20 cellular contexts compared by ENCODE assay signal in the genomic region with DNA sequence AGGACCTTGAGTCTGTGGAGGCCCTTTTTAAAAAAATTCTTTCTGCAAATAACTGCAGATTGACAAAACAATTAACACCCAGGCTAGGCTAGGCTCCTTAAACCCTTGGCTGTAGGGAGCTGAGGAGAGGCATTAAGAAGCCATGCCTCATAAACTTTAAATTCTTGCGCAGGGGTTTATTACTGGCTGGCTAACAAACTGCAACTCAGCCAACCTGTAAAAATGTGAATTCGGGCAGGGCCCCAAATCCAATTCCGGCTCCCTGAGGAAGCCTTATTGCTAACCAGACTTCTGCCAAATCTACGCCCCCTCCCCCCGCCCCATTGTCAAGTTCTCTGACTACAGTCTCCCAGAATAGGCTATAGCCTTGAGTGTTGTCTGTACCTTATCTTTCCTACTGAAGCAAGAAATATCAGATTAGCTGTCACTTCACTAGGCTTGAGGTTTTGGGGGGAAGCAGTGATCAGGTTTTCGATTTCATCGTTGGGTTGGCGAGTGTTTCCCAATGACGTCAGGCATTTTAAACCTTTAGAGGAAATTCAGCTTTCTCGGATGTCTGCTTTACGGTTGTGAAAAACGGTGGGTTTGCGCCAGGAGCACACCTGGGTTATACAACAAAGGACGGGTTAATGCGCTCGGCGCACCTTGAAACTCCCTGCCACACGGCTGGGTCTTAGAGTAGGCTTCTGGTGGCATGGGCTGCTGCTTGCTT. TPM values are rescaled to one million over a fixed set of nuclear protein-coding genes. Genes with fewer than 3 reads are reported as not detected.
A peak's percentile ranks its signal among the peaks of the same experiment; 100 is the strongest.
DNase-seq lines count a peak whose midpoint lies in the region; ATAC-seq, FAIRE-seq and TF ChIP-seq lines count a peak whose summit lies in the region.
"Had no signal": no experiment of that assay in that cellular context is flagged by ENCODE, and none has a peak within 500 bp of the region (broad histone marks: within the 10 kb centered on the region; RNA-seq: fewer than 3 reads in every experiment).

No MANE protein-coding gene starts in this region.

- H2BK120ac ChIP-seq in H1 (replicated peaks; ENCODE audit: low read depth, low read length) = no peak overlapping the region

- 84% methylated on average over 18 of the region's 18 CpGs; no CpG with 5 or more reads in 1 of the 2 experiments for WGBS in H1 (ENCODE audit: extremely low coverage in 1 of 2, insufficient coverage in 1 of 2, insufficient read length in 1 of 2, insufficient replicate concordance in 2 of 2, low coverage in 1 of 2, low lambda C conversion rate in 2 of 2, missing lambda C conversion rate in 1 of 2), 2 experiments

- intact Hi-C loops in activated CD4-positive, alpha-beta T cell treated with anti-CD3 and anti-CD28 coated beads for 36 hours (cut with DNase I, micrococcal nuclease) = loop anchor here in 1 of 2 experiments (1.0 to 5.0 kb wide), 2 partner anchors 110 to 120 kb away; no protein-coding TSS in a partner anchor
- intact Hi-C loops in activated CD4-positive, alpha-beta T cell treated with anti-CD3 and anti-CD28 coated beads, Interleukin-2, amount 10 ng/mL, durations not matched to agents 24 days and 14 days (cut with micrococcal nuclease) = no loop called here
- intact Hi-C loops in natural killer cell (cut with micrococcal nuclease) = no loop called here

- peak; percentile 41 for DNase-seq in activated CD4-positive, alpha-beta T cell treated with anti-CD3 and anti-CD28 coated beads for 36 hours
- no peak for DNase-seq in activated CD4-positive, alpha-beta T cell treated with anti-CD3 and anti-CD28 coated beads, Interleukin-2, amount 10 ng/mL, durations not matched to agents 24 days and 14 days
- DNase-seq in Jurkat, Clone E6-1 (ENCODE audit: low read depth, low spot score) = peak; percentile 39
- no peak for DNase-seq in H1 (ENCODE audit: low read depth in 1 of 2, low spot score in 2 of 2)
- DNase-seq in osteoblast (ENCODE audit: insufficient read length, low spot score, missing footprints) = peak; percentile 59
- DNase-seq in natural killer cell = no peak
- no peak for DNase-seq in foreskin fibroblast
- DNase-seq in GDM1 (lab: John Stamatoyannopoulos, UW) = no peak
- DNase-seq: 8988T; activated CD8-positive, alpha-beta memory T cell treated with anti-CD3 and anti-CD28 coated beads, Interleukin-2, amount 10 ng/mL, durations not matched to agents 7 days and 5 days; activated gamma-delta T cell treated with Interleukin-2 at 50 U/mL for 16 hours; effector memory CD4-positive, alpha-beta T cell; islet precursor cell; KG1; NCI-H1417; substantia nigra; SW 1271 had no signal

- H4K5ac ChIP-seq in H1 (ENCODE audit: insufficient read length, low read depth, low read length) = no peak overlapping the region

- H2BK12ac ChIP-seq in H1 (ENCODE audit: low read depth, low read length) = no peak overlapping the region

- CTCF ChIA-PET in activated CD4-positive, alpha-beta T cell treated with anti-CD3 and anti-CD28 coated beads for 36 hours (lab: Charles Lee) = interaction anchor here (0.5 to 1.3 kb wide), 2 partner anchors 10 to 13 kb away, joined by 3 to 5 read pairs; no protein-coding TSS in a partner anchor
- CTCF ChIA-PET in H1 (lab: Charles Lee; ENCODE audit: partially characterized antibody) = interaction anchor here (0.8 to 2.8 kb wide), 3 partner anchors 16 to 119 kb away, joined by 3 to 9 read pairs (median 6); no protein-coding TSS in a partner anchor

- H2BK5ac ChIP-seq in H1 (ENCODE audit: low read depth, low read length) = no peak overlapping the region; the same call in 1 of the 2 replicates

- peaks cover 49% of the 10 kb centered on the region for H3K27me3 Mint-ChIP-seq in activated CD4-positive, alpha-beta T cell treated with anti-CD3 and anti-CD28 coated beads for 36 hours
- H3K27me3 Mint-ChIP-seq in activated CD4-positive, alpha-beta T cell treated with anti-CD3 and anti-CD28 coated beads, Interleukin-2, amount 10 ng/mL, durations not matched to agents 24 days and 14 days = peaks cover 44% of the 10 kb centered on the region
- H3K27me3 Mint-ChIP-seq in natural killer cell (ENCODE audit: low read depth in 2 of 2) = peaks cover 39 to 46% of the 10 kb centered on the region in 2 donors

- no peak overlapping the region; the same call in 1 of the 2 replicates for H3K18ac ChIP-seq in H1 (ENCODE audit: extremely low read depth, low read length)

- H3K27ac ChIP-seq in H1 (ENCODE audit: low read depth, low read length) = no peak overlapping the region
- H3K27ac ChIP-seq in osteoblast (ENCODE audit: low read depth, low read length) = no peak overlapping the region
- H3K27ac ChIP-seq: parathyroid adenoma had no signal

- ATAC-seq in activated CD4-positive, alpha-beta T cell treated with anti-CD3 and anti-CD28 coated beads for 36 hours = peak; percentile 49
- no peak for ATAC-seq in natural killer cell
- ATAC-seq: activated CD8-positive, alpha-beta memory T cell treated with anti-CD3 and anti-CD28 coated beads, Interleukin-2, amount 10 ng/mL, durations not matched to agents 7 days and 5 days; GM12878 had no signal

- no peak for TF ChIP-seq EP300 in H1 (IDR thresholded peaks at IDR 0.05; ENCODE audit: borderline replicate concordance in 1 of 2, low read depth in 2 of 2, low read length in 2 of 2)

- no peak overlapping the region for H4K91ac ChIP-seq in H1 (replicated peaks; ENCODE audit: insufficient read length, low read length)

- H3K23me2 ChIP-seq in H1 (ENCODE audit: low read depth, low read length) = peaks cover 17% of the 10 kb centered on the region

- POLR2A ChIA-PET in activated CD4-positive, alpha-beta T cell treated with anti-CD3 and anti-CD28 coated beads for 36 hours (lab: Charles Lee) = interaction anchor here (0.9 kb wide), 1 partner anchor 10 kb away, joined by 4 read pairs; no protein-coding TSS in a partner anchor
- POLR2A ChIA-PET in H1 (lab: Charles Lee; ENCODE audit: partially characterized antibody) = interaction anchor here (0.6 to 7.7 kb wide), 10 partner anchors 8 to 153 kb away, joined by 3 to 81 read pairs (median 5); no protein-coding TSS in a partner anchor

- H3K23ac ChIP-seq in H1 (ENCODE audit: insufficient read length) = no peak overlapping the region

- no peak overlapping the region for H3K14ac ChIP-seq in H1 (ENCODE audit: insufficient read length)

- H4K20me1 ChIP-seq in H1 (replicated peaks in 1 of 2; ENCODE audit: control insufficient read depth in 1 of 2, insufficient read depth in 2 of 2, low read length in 2 of 2) (peaks cover 8 to 10% of the 10 kb centered on the region in 2 experiments), osteoblast (ENCODE audit: insufficient read depth, low read length) (no peaks in the 10 kb centered on the region)

- H2AFZ ChIP-seq in H1 (ENCODE audit: low read length) (no peak overlapping the region), osteoblast (ENCODE audit: low read length) (no peak overlapping the region)
- H2AFZ ChIP-seq: parathyroid adenoma had no signal

- no peak overlapping the region for H3K4me3 Mint-ChIP-seq in activated CD4-positive, alpha-beta T cell treated with anti-CD3 and anti-CD28 coated beads for 36 hours
- H3K4me3 Mint-ChIP-seq in activated CD4-positive, alpha-beta T cell treated with anti-CD3 and anti-CD28 coated beads, Interleukin-2, amount 10 ng/mL, durations not matched to agents 24 days and 14 days = no peak overlapping the region
- no peak overlapping the region for H3K4me3 Mint-ChIP-seq in natural killer cell
- H3K4me3 Mint-ChIP-seq: activated CD8-positive, alpha-beta memory T cell treated with anti-CD3 and anti-CD28 coated beads, Interleukin-2, amount 10 ng/mL, durations not matched to agents 7 days and 5 days had no signal

- H4K8ac ChIP-seq in H1 (ENCODE audit: extremely low read depth, insufficient read depth, low read length) = no peak overlapping the region

- H3K4me2 ChIP-seq in H1 (ENCODE audit: insufficient read depth in 1 of 2, low read depth in 2 of 2, low read length in 2 of 2) = peak overlapping the region; percentile 84 to 98
- no peak overlapping the region for H3K4me2 ChIP-seq in osteoblast (ENCODE audit: insufficient read depth, low read length)

- H3K9me3 ChIP-seq in H1 (ENCODE audit: insufficient read depth in 2 of 2, low read depth in 1 of 2, low read length in 1 of 2) = no peaks in the 10 kb centered on the region
- no peaks in the 10 kb centered on the region for H3K9me3 ChIP-seq in osteoblast (ENCODE audit: low read depth, low read length)

- no peak overlapping the region for H2BK15ac ChIP-seq in H1 (ENCODE audit: low read length)

- peaks cover 0 to 11% (median 0%) of the 10 kb centered on the region in 4 experiments; a peak in 4 of 8 replicates for H3K36me3 ChIP-seq in H1 (ENCODE audit: control insufficient read depth in 2 of 4, insufficient read depth in 4 of 4, low read length in 3 of 4)
- H3K36me3 ChIP-seq in osteoblast (ENCODE audit: insufficient read depth, low read length) = no peaks in the 10 kb centered on the region

- H3K4me1 Mint-ChIP-seq in activated CD4-positive, alpha-beta T cell treated with anti-CD3 and anti-CD28 coated beads for 36 hours = peaks cover 12% of the 10 kb centered on the region
- peaks cover 2% of the 10 kb centered on the region for H3K4me1 Mint-ChIP-seq in activated CD4-positive, alpha-beta T cell treated with anti-CD3 and anti-CD28 coated beads, Interleukin-2, amount 10 ng/mL, durations not matched to agents 24 days and 14 days
- H3K4me1 Mint-ChIP-seq in natural killer cell = peaks cover 0 to 5% of the 10 kb centered on the region in 2 donors

- no peak for TF ChIP-seq RAD21 in H1 (IDR thresholded peaks at IDR 0.05 in 1 of 2, conservative IDR thresholded peaks at IDR 0.05 in 1 of 2; ENCODE audit: low read depth in 2 of 2, low read length in 2 of 2)

- TF ChIP-seq POLR2A in H1 (IDR thresholded peaks at IDR 0.05; ENCODE audit: control extremely low read depth in 1 of 2, low read depth in 2 of 2, low read length in 2 of 2) = no peak

- no peak overlapping the region for H3K56ac ChIP-seq in H1 (replicated peaks; ENCODE audit: insufficient read length, low read depth, low read length)

- no peak overlapping the region for H2AK5ac ChIP-seq in H1 (ENCODE audit: low read depth, low read length)

- no peak overlapping the region; a peak in 1 of 7 replicates for H3K9ac ChIP-seq in H1 (replicated peaks in 1 of 4; ENCODE audit: extremely low read depth in 1 of 4, low read depth in 3 of 4, low read length in 3 of 4)
- H3K9ac ChIP-seq: parathyroid adenoma had no signal

- H3K27me3 ChIP-seq in H1 (replicated peaks in 1 of 4; ENCODE audit: control insufficient read depth in 3 of 4, extremely low read depth in 1 of 4, insufficient read depth in 3 of 4, low read length in 3 of 4) (peaks cover 0 to 10% (median 9%) of the 10 kb centered on the region in 4 experiments; a peak in 4 of 7 replicates), osteoblast (ENCODE audit: insufficient read depth, low read length) (peaks cover 67% of the 10 kb centered on the region)

- H3K4me1 ChIP-seq in H1 (replicated peaks in 1 of 4; ENCODE audit: control insufficient read depth in 3 of 4, insufficient read depth in 4 of 4, low read length in 3 of 4) = peaks cover 9 to 19% (median 13%) of the 10 kb centered on the region in 4 experiments
- H3K4me1 ChIP-seq in osteoblast (ENCODE audit: insufficient read depth, low read length) = peaks cover 8% of the 10 kb centered on the region

- peaks cover 8% of the 10 kb centered on the region; the same call in 1 of the 2 replicates for H3K79me1 ChIP-seq in H1 (ENCODE audit: low read depth, low read length)

- H3K4me3 ChIP-seq in Jurkat, Clone E6-1 (ENCODE audit: low read length) = no peak overlapping the region
- H3K4me3 ChIP-seq in H1 (ENCODE audit: extremely low read depth in 1 of 4, insufficient read depth in 2 of 4, low read depth in 3 of 4, low read length in 4 of 4) (peak overlapping the region; percentile 90 to 97 (median 90); a peak in 5 of 8 replicates), osteoblast (ENCODE audit: insufficient read depth, low read length) (no peak overlapping the region), foreskin fibroblast (ENCODE audit: low read depth in 1 of 2, low read length in 2 of 2) (no peak overlapping the region)
- H3K4me3 ChIP-seq: GM12878 had no signal

- FAIRE-seq in H1 (lab: Jason Lieb, UNC) = no peak
- FAIRE-seq: GM12878 had no signal

- no peaks in the 10 kb centered on the region for H3K36me3 Mint-ChIP-seq in activated CD4-positive, alpha-beta T cell treated with anti-CD3 and anti-CD28 coated beads for 36 hours (ENCODE audit: low read depth)
- H3K36me3 Mint-ChIP-seq in activated CD4-positive, alpha-beta T cell treated with anti-CD3 and anti-CD28 coated beads, Interleukin-2, amount 10 ng/mL, durations not matched to agents 24 days and 14 days (ENCODE audit: low read depth) = no peaks in the 10 kb centered on the region
- no peaks in the 10 kb centered on the region for H3K36me3 Mint-ChIP-seq in natural killer cell
- H3K36me3 Mint-ChIP-seq: activated CD8-positive, alpha-beta memory T cell treated with anti-CD3 and anti-CD28 coated beads, Interleukin-2, amount 10 ng/mL, durations not matched to agents 7 days and 5 days; CD14-positive monocyte had no signal

- H3K79me2 ChIP-seq in H1 (ENCODE audit: control insufficient read depth in 1 of 2, insufficient read depth in 2 of 2, low read length in 2 of 2) = peaks cover 21 to 61% of the 10 kb centered on the region in 2 experiments
- no peaks in the 10 kb centered on the region for H3K79me2 ChIP-seq in osteoblast (ENCODE audit: insufficient read depth, low read length)
- H3K79me2 ChIP-seq: parathyroid adenoma had no signal

- H2BK20ac ChIP-seq in H1 (ENCODE audit: low read length) = no peak overlapping the region

- H3K9me3 Mint-ChIP-seq in activated CD4-positive, alpha-beta T cell treated with anti-CD3 and anti-CD28 coated beads for 36 hours (ENCODE audit: low read depth) = no peaks in the 10 kb centered on the region
- no peaks in the 10 kb centered on the region for H3K9me3 Mint-ChIP-seq in activated CD4-positive, alpha-beta T cell treated with anti-CD3 and anti-CD28 coated beads, Interleukin-2, amount 10 ng/mL, durations not matched to agents 24 days and 14 days
- H3K9me3 Mint-ChIP-seq in natural killer cell = no peaks in the 10 kb centered on the region

- TF ChIP-seq CTCF in H1 (IDR thresholded peaks at IDR 0.05; ENCODE audit: control extremely low read depth in 1 of 3, insufficient read depth in 1 of 3, low read depth in 1 of 3, low read length in 3 of 3) = no peak
- TF ChIP-seq CTCF in osteoblast (IDR thresholded peaks at IDR 0.05; ENCODE audit: extremely low read depth, low read depth, low read length) = no peak
- no peak for TF ChIP-seq CTCF in natural killer cell (IDR thresholded peaks at IDR 0.05)
- TF ChIP-seq CTCF in foreskin fibroblast (IDR thresholded peaks at IDR 0.05; ENCODE audit: low read depth, low read length) = no peak

- H3K27ac Mint-ChIP-seq in activated CD4-positive, alpha-beta T cell treated with anti-CD3 and anti-CD28 coated beads for 36 hours = no peak overlapping the region
- H3K27ac Mint-ChIP-seq in activated CD4-positive, alpha-beta T cell treated with anti-CD3 and anti-CD28 coated beads, Interleukin-2, amount 10 ng/mL, durations not matched to agents 24 days and 14 days = no peak overlapping the region
- H3K27ac Mint-ChIP-seq in natural killer cell = no peak overlapping the region
- H3K27ac Mint-ChIP-seq: activated CD8-positive, alpha-beta memory T cell treated with anti-CD3 and anti-CD28 coated beads, Interleukin-2, amount 10 ng/mL, durations not matched to agents 7 days and 5 days had no signal

- no peak overlapping the region for H3K4ac ChIP-seq in H1 (replicated peaks; ENCODE audit: insufficient read length, low read depth, low read length)

RNA-seq across cellular contexts. Expression of gene CDH3, which starts 2.0 kb away (rescaled TPM):
- 1 to 10 TPM; 7.3 to 9.1 TPM for total RNA-seq in activated CD4-positive, alpha-beta T cell treated with anti-CD3 and anti-CD28 coated beads for 36 hours
- total RNA-seq in activated CD4-positive, alpha-beta T cell treated with anti-CD3 and anti-CD28 coated beads, Interleukin-2, amount 10 ng/mL, durations not matched to agents 24 days and 14 days = 0.19 and 0.37 TPM in 2 replicates
- not detected for polyA plus RNA-seq in Jurkat, Clone E6-1 (2012; ENCODE audit: insufficient read depth, insufficient read length)
- 142 and 146 TPM in 2 replicates for total RNA-seq in H1 (2021; fragmentation: NEBNext Ultra II Directional; extraction: Animal tissue kit (Norgen Biotek cat#: 25700))
- polyA plus RNA-seq in H1 (2011; rRNA removed) = 171 and 251 TPM in 2 replicates
- polyA plus RNA-seq in H1 (2011; cell fraction: cytosol; rRNA removed) = 204 TPM
- 481 TPM for polyA plus RNA-seq in H1 (2011; cell fraction: nucleus; rRNA removed)
- polyA plus RNA-seq in H1 (2012, experiment 1 of 2) = 112 to 170 TPM (median 160 TPM) in 4 replicates
- 101 TPM for polyA plus RNA-seq in H1 (2012, experiment 2 of 2)
- 437 TPM for polyA plus RNA-seq in H1 (2013, experiment 1 of 2)
- 385 TPM for polyA plus RNA-seq in H1 (2013, experiment 2 of 2)
- 257 and 277 TPM in 2 replicates for polyA minus RNA-seq in H1 (2011; rRNA and poly(A)+ RNA removed)
- 112 TPM for polyA minus RNA-seq in H1 (2011; cell fraction: cytosol; rRNA and poly(A)+ RNA removed)
- polyA minus RNA-seq in H1 (2011; cell fraction: nucleus; rRNA and poly(A)+ RNA removed) = 87.8 TPM
- total RNA-seq in osteoblast = 0.36 and 0.59 TPM in 2 replicates
- under 1 TPM in 2 of 3 donors, not detected in 1; 0.79 to 0.92 TPM for total RNA-seq in natural killer cell
- polyA plus RNA-seq: CD14-positive monocyte had no signal

Comparison
In these comparisons a context has a peak if more than half of its experiments do, and no peak if none do; other contexts are left out.
1. DNase-seq: peak in activated CD4-positive, alpha-beta T cell treated with anti-CD3 and anti-CD28 coated beads for 36 hours (single experiment), Jurkat, Clone E6-1 (single experiment) and osteoblast (single experiment); none in activated CD4-positive, alpha-beta T cell treated with anti-CD3 and anti-CD28 coated beads, Interleukin-2, amount 10 ng/mL, durations not matched to agents 24 days and 14 days (single experiment), H1 (0 of 2), natural killer cell (single experiment), foreskin fibroblast (0 of 2) and GDM1 (single experiment).
2. H3K4me3 ChIP-seq: peak in H1 (4 of 4); none in Jurkat, Clone E6-1 (single experiment), osteoblast (single experiment) and foreskin fibroblast (0 of 2).
3. RNA of gene CDH3, which starts 2.0 kb away (total RNA-seq): 142 to 146 TPM in H1; 7.3 to 9.1 TPM in activated CD4-positive, alpha-beta T cell treated with anti-CD3 and anti-CD28 coated beads for 36 hours, 0.79 to 0.92 TPM in natural killer cell, 0.19 to 0.37 TPM in activated CD4-positive, alpha-beta T cell treated with anti-CD3 and anti-CD28 coated beads, Interleukin-2, amount 10 ng/mL, durations not matched to agents 24 days and 14 days and 0.36 to 0.59 TPM in osteoblast; every median in the first group is over 10 times any median in the second.